In the genomic region with DNA sequence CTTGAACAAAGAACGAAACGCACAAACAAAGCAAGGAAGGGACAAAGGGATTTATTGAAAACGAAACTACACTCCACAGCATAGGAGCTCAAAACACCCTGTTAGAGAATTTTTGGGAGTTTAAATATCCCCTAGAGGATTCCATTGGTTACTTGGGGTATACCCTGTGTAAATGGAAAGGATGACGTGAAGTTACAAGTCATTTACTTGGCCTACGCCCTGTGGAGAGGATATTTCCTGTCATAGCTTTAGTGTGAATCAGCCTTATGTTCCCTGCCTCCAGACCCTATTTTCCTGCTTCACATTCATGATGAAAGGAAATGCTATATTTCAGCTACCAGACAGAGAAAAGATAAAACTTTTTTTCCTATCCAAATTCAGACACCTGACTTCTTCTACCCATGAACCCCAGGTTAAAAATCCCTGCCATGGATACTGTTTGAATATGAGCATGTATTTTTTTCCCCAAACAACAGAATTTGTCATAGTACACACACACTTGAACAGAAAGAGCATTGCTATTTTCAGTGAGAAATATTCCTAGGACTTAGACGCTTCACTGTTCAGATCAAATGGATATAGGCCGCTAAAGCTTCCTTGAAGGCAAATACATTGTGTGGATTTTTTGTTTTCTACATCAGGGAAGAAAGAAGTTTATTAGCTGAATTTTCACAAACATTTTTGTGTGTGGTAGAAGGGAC, we compare ENCODE assay signal across 11 cellular contexts. TPM values are rescaled to one million over a fixed set of nuclear protein-coding genes. Genes with fewer than 3 reads are reported as not detected.
A peak's percentile ranks its signal among the peaks of the same experiment; 100 is the strongest.
DNase-seq lines count a peak whose midpoint lies in the region; ATAC-seq and TF ChIP-seq lines count a peak whose summit lies in the region.
"Had no signal": no experiment of that assay in that cellular context is flagged by ENCODE, and none has a peak within 500 bp of the region (broad histone marks: within the 10 kb centered on the region; RNA-seq: fewer than 3 reads in every experiment).

No MANE protein-coding gene starts in this region.

- H3K9me3 ChIP-seq in HCT116 (ENCODE audit: control insufficient read depth in 1 of 2, insufficient read depth in 1 of 2, low read depth in 1 of 2, low read length in 2 of 2): no peaks in the 10 kb centered on the region

- POLR2A ChIA-PET in HCT116 (lab: Charles Lee): no interaction called here

- no TSS peak for BruUV-seq in HCT116 (replicated peaks; lab: Mats Ljungman, UMichigan)

- TF ChIP-seq CTCF in HCT116 (IDR thresholded peaks at IDR 0.05 in 2 of 3, conservative IDR thresholded peaks at IDR 0.05 in 1 of 3; ENCODE audit: borderline replicate concordance in 1 of 3, insufficient read depth in 1 of 3, low read depth in 2 of 3, low read length in 2 of 3): no peak
- no peak for TF ChIP-seq CTCF in fibroblast of the aortic adventitia (IDR thresholded peaks at IDR 0.05; ENCODE audit: insufficient read depth, low read length)

- no peaks in the 10 kb centered on the region for H3K9me2 ChIP-seq in HCT116 (ENCODE audit: insufficient read depth)

- H3K4me1 ChIP-seq in HCT116 (ENCODE audit: control insufficient read depth in 1 of 2, insufficient read depth in 2 of 2, low read length in 2 of 2): peaks cover 0 to 12% of the 10 kb centered on the region in 2 experiments; a peak in 2 of 4 replicates

- H4K20me1 ChIP-seq in HCT116 (ENCODE audit: insufficient read depth): no peaks in the 10 kb centered on the region

- peak overlapping the region; percentile 28 for H3K4me2 ChIP-seq in HCT116 (ENCODE audit: low read length)

- RAD21 ChIA-PET in HCT116 (lab: Charles Lee; ENCODE audit: low non-redundant PET in 1 of 2, low total read pairs in 2 of 2, uncharacterized antibody in 2 of 2, unreplicated experiment in 2 of 2): no interaction called here

- no peak overlapping the region for H2AFZ ChIP-seq in HCT116 (ENCODE audit: low read depth, low read length, poor library complexity, severe bottlenecking)

- peaks cover 4% of the 10 kb centered on the region; the same call in 1 of the 2 replicates for H3K79me2 ChIP-seq in HCT116 (ENCODE audit: insufficient read depth, low read length)

- no peak overlapping the region for H3K27ac ChIP-seq in HCT116 (ENCODE audit: low read depth, low read length)

- TF ChIP-seq RAD21 in HCT116 (IDR thresholded peaks at IDR 0.05; ENCODE audit: low read depth): no peak

- H3K36me3 ChIP-seq in HCT116 (ENCODE audit: control insufficient read depth in 1 of 2, insufficient read depth in 2 of 2, low read length in 2 of 2): peaks cover 0 to 4% of the 10 kb centered on the region in 2 experiments; a peak in 2 of 4 replicates

- CTCF ChIA-PET in HCT116 (lab: Charles Lee): no interaction called here

- 0 out of 2 replicates have a peak overlapping the region, but pooled peaks have one; percentile 35 for H3K9ac ChIP-seq in HCT116 (ENCODE audit: low read length)

- no peak for TF ChIP-seq POLR2A in HCT116 (IDR thresholded peaks at IDR 0.05; ENCODE audit: borderline replicate concordance, extremely low read depth, insufficient read depth, insufficient read length)

- DNase-seq in HCT116 (ENCODE audit: low read depth, low spot score) (no peak), T1000 (lab: John Stamatoyannopoulos, UW) (peak; percentile 11), fibroblast of the aortic adventitia (ENCODE audit: low read depth) (peak; percentile 78), smooth muscle cell of the brain vasculature (ENCODE audit: low read depth, low spot score) (peak; percentile 43), iPS-NIHi7 (ENCODE audit: extremely low spot score) (no peak), NCI-H345 treated with DMSO at 0.1 percent for 48 hours (lab: John Stamatoyannopoulos, UW; ENCODE audit: unreplicated experiment) (no peak)
- DNase-seq: activated T-cell treated with anti-CD3 and anti-CD28 coated beads, Interleukin-2, amount 50 U/mL, for 48 hours; hypothalamus; NCI-H1417 treated with DMSO at 0.1 percent for 48 hours; stimulated activated naive CD4-positive, alpha-beta T cell had no signal

- no peak overlapping the region for H3K4me3 ChIP-seq in HCT116 (replicated peaks in 1 of 2; ENCODE audit: low read depth in 1 of 2, low read length in 2 of 2)
- no peak overlapping the region for H3K4me3 ChIP-seq in fibroblast of the aortic adventitia (ENCODE audit: low read depth, low read length)

- intact Hi-C loops in HCT116 (cut with micrococcal nuclease): no loop called here

- no peaks in the 10 kb centered on the region for H3K27me3 ChIP-seq in HCT116 (ENCODE audit: insufficient read depth, low read length)

- ATAC-seq in HCT116 (peak; percentile 47; the same call in 1 of the 2 replicates), GM18870 (IDR thresholded peaks at IDR 0.05; ENCODE audit: unreplicated experiment) (no peak)

TF ChIP-seq in HCT116, 20 proteins besides CTCF, POLR2A, EP300 and RAD21:
- no peak for TF ChIP-seq EZH2 (IDR thresholded peaks at IDR 0.05)
- 0 out of 2 replicates have a peak, but pooled peaks have one; percentile 13 for TF ChIP-seq JUND (IDR thresholded peaks at IDR 0.05)
- TF ChIP-seq FOSL1 (IDR thresholded peaks at IDR 0.05; ENCODE audit: low read depth): 0 out of 2 replicates have a peak, but pooled peaks have one; percentile 11

RNA-seq across cellular contexts. Expression of gene PIN4, which starts 20.4 kb away (rescaled TPM):
- total RNA-seq in HCT116 (2021; ENCODE audit: unreplicated experiment): 9.5 TPM
- polyA plus RNA-seq in HCT116 (2012): 11.7 and 20.4 TPM in 2 replicates
- total RNA-seq in fibroblast of the aortic adventitia (ENCODE audit: low replicate concordance): 4.6 and 9.0 TPM in 2 replicates

RNA-seq across cellular contexts. Expression of gene ERCC6L, which starts 36.8 kb away (rescaled TPM):
- total RNA-seq in HCT116 (2021; ENCODE audit: unreplicated experiment) (12.5 TPM), fibroblast of the aortic adventitia (ENCODE audit: low replicate concordance) (9.9 TPM in 1 of 2 replicates, not detected in the other)
- 2.6 and 4.8 TPM in 2 replicates for polyA plus RNA-seq in HCT116 (2012)

Comparison
In these comparisons a context has a peak if more than half of its experiments do, and no peak if none do; other contexts are left out.
1. DNase-seq: peak in T1000 (single experiment), fibroblast of the aortic adventitia (single experiment) and smooth muscle cell of the brain vasculature (single experiment); none in HCT116 (single experiment), iPS-NIHi7 (single experiment) and NCI-H345 treated with DMSO at 0.1 percent for 48 hours (single experiment).